ENCODE assay signal across 23 cellular contexts in the genomic region with DNA sequence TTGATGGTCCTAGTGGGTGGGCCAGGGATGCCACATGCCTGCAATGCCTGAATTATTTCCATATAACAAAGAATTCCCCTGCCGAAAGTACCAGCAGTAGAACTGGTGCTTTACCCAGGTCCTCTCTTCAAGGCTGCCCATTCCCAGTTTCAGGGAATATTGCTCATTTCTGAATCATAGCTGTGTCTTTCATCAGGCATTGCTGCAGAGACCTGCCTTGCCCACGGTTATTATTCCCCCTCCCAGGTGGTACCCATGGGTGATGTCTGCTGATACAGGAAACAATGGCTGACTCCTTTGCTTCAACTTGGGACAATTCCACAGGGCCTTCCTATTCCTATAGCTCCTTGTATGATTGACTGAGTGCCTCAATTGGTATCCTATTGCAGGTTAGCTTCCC. TPM values are rescaled to one million over a fixed set of nuclear protein-coding genes. Genes with fewer than 3 reads are reported as not detected.
DNase-seq lines count a peak whose midpoint lies in the region; ATAC-seq, FAIRE-seq and TF ChIP-seq lines count a peak whose summit lies in the region.
"Had no signal": no experiment of that assay in that cellular context is flagged by ENCODE, and none has a peak within 500 bp of the region (broad histone marks: within the 10 kb centered on the region; RNA-seq: fewer than 3 reads in every experiment).

No MANE protein-coding gene starts in this region.

- H3K4me1 Mint-ChIP-seq in nephron progenitor cell, result peaks cover 5% of the 10 kb centered on the region
- H3K4me1 Mint-ChIP-seq: CD4-positive, alpha-beta memory T cell; IgD-negative memory B cell had no signal

- no peaks in the 10 kb centered on the region for H3K9me3 Mint-ChIP-seq in nephron progenitor cell

- no peaks in the 10 kb centered on the region for H3K36me3 Mint-ChIP-seq in nephron progenitor cell (ENCODE audit: low read depth)
- H3K36me3 Mint-ChIP-seq: CD4-positive, alpha-beta memory T cell; IgD-negative memory B cell had no signal

- no peak overlapping the region for H3K4me3 Mint-ChIP-seq in nephron progenitor cell
- H3K4me3 Mint-ChIP-seq: CD4-positive, alpha-beta memory T cell; IgD-negative memory B cell had no signal

- H3K27ac ChIP-seq in RWPE2 (ENCODE audit: poor library complexity, severe bottlenecking) (no peak overlapping the region), right cardiac atrium (ENCODE audit: low read length) (no peak overlapping the region)
- H3K27ac ChIP-seq: SK-N-MC had no signal

- no peaks in the 10 kb centered on the region for H3K36me3 ChIP-seq in RWPE2 (ENCODE audit: low read depth)

- no peak overlapping the region for H3K27ac Mint-ChIP-seq in nephron progenitor cell
- H3K27ac Mint-ChIP-seq: CD4-positive, alpha-beta memory T cell had no signal

- peaks cover 16% of the 10 kb centered on the region for H3K4me1 ChIP-seq in RWPE2 (ENCODE audit: insufficient read depth, poor library complexity, severe bottlenecking)
- no peaks in the 10 kb centered on the region for H3K4me1 ChIP-seq in right cardiac atrium (ENCODE audit: control insufficient read depth, insufficient read depth, low read length)

- WGBS in right cardiac atrium, result 89% methylated on average over 2 of the region's 2 CpGs

- peak; percentile 85 for ATAC-seq in RWPE2 (ENCODE audit: low read depth)
- no peak for ATAC-seq in right cardiac atrium

- peak; percentile 48 for FAIRE-seq in HTR-8/SVneo (lab: Jason Lieb, UNC)
- FAIRE-seq: D721Med, G401.6 had no signal

- no peak for TF ChIP-seq CTCF in RWPE2 (IDR thresholded peaks at IDR 0.05; ENCODE audit: poor library complexity, severe bottlenecking)
- no peak for TF ChIP-seq CTCF in nephron progenitor cell (IDR thresholded peaks at IDR 0.05)

- no peaks in the 10 kb centered on the region for H3K27me3 ChIP-seq in RWPE2 (ENCODE audit: insufficient read depth, poor library complexity, severe bottlenecking)
- H3K27me3 ChIP-seq in right cardiac atrium (ENCODE audit: control insufficient read depth, insufficient read depth), result no peaks in the 10 kb centered on the region

- H3K27me3 Mint-ChIP-seq in nephron progenitor cell (ENCODE audit: low read depth, poor library complexity), result peaks cover 3% of the 10 kb centered on the region
- H3K27me3 Mint-ChIP-seq: CD4-positive, alpha-beta memory T cell; IgD-negative memory B cell had no signal

- DNase-seq in A172 (ENCODE audit: low spot score) (peak; percentile 19), HTR-8/SVneo (ENCODE audit: insufficient read length, low spot score) (peak; percentile 7), RWPE2 (ENCODE audit: low spot score) (no peak), kidney tubule cell (ENCODE audit: low spot score) (peak; percentile 67), NCI-H146 treated with DMSO at 0.1 percent for 48 hours (lab: John Stamatoyannopoulos, UW; ENCODE audit: unreplicated experiment) (no peak), nephron progenitor cell (no peak), HuH-7.5 (ENCODE audit: low spot score) (no peak), right cardiac atrium (no peak)
- DNase-seq: 8988T; CD4-positive, alpha-beta memory T cell; DMS79 treated with DMSO at 0.1 percent for 48 hours; Kasumi-1; NCI-H1417 treated with DMSO at 0.1 percent for 48 hours; NCI-H2029; NCI-H2171; NCI-H510A; NCI-H82; Right ventricle myocardium superior had no signal

- no peaks in the 10 kb centered on the region for H3K9me3 ChIP-seq in RWPE2 (ENCODE audit: severe bottlenecking)
- H3K9me3 ChIP-seq in right cardiac atrium (ENCODE audit: control insufficient read depth, low read length), result no peaks in the 10 kb centered on the region

- H3K4me3 ChIP-seq in RWPE2 (ENCODE audit: severe bottlenecking) (no peak overlapping the region), right cardiac atrium (ENCODE audit: low read length) (no peak overlapping the region)
- H3K4me3 ChIP-seq: SK-N-MC had no signal

- intact Hi-C loops in right cardiac atrium (cut with DNase I), result no loop called here

RNA-seq across cellular contexts. Expression of a gene that starts 9.7 kb away (rescaled TPM):
- 0.21 and 0.65 TPM in 2 replicates for total RNA-seq in A172 (2014; rRNA removed; shearing (Covaris generic))
- total RNA-seq in right cardiac atrium, result not detected
- polyA plus RNA-seq in right cardiac atrium, result not detected
- total RNA-seq: CD4-positive, alpha-beta memory T cell; Right ventricle myocardium superior had no signal
- polyA plus RNA-seq: BJ; CD4-positive, alpha-beta memory T cell; IgD-negative memory B cell had no signal

Comparison
In these comparisons a context has a peak if more than half of its experiments do, and no peak if none do; other contexts are left out.
1. DNase-seq: peak in A172 (single experiment), HTR-8/SVneo (single experiment) and kidney tubule cell (single experiment); none in RWPE2 (single experiment), NCI-H146 treated with DMSO at 0.1 percent for 48 hours (single experiment), nephron progenitor cell (single experiment), HuH-7.5 (single experiment) and right cardiac atrium (0 of 3).